13 cellular contexts compared by ENCODE assay signal in genomic region chr7:3154317-3154716, GRCh38.
"Had no signal": no experiment of that assay in that cellular context is flagged by ENCODE, and none has a peak within 500 bp of the region (broad histone marks: within the 10 kb centered on the region; RNA-seq: fewer than 3 reads in every experiment).

No MANE protein-coding gene starts in this region.

- H3K79me2 ChIP-seq: parathyroid adenoma had no signal

- H3K4me3 ChIP-seq: cardiac muscle cell, esophagus muscularis mucosa, gastroesophageal sphincter, heart left ventricle, mucosa of descending colon, testis had no signal

- H3K27me3 ChIP-seq: cardiac muscle cell, testis had no signal

- H3K9ac ChIP-seq: parathyroid adenoma had no signal

- H3K27ac ChIP-seq: cardiac muscle cell, esophagus muscularis mucosa, gastroesophageal sphincter, heart left ventricle, parathyroid adenoma, testis had no signal

- H3K9me3 Mint-ChIP-seq: activated naive CD4-positive, alpha-beta T cell treated with anti-CD3 and anti-CD28 coated beads, Interleukin-2, amount 50 U/mL, for 24 hours; activated T-cell treated with anti-CD3 and anti-CD28 coated beads, Interleukin-2, amount 50 U/mL, for 4 hours; naive B cell had no signal

- DNase-seq: heart left ventricle, left ventricle myocardium superior had no signal

- H3K36me3 Mint-ChIP-seq: activated naive CD4-positive, alpha-beta T cell treated with anti-CD3 and anti-CD28 coated beads, Interleukin-2, amount 50 U/mL, for 24 hours; naive B cell had no signal

- H3K27ac Mint-ChIP-seq: T-helper 1 cell treated with Interleukin-12 subunit alpha and Interleukin-12 subunit beta and Interleukin-4 antibody, amounts not matched to agents 30 μg/mL and 1 μg/mL, for 36 hours; type B pancreatic cell had no signal

- H3K36me3 ChIP-seq: cardiac muscle cell, esophagus muscularis mucosa, gastroesophageal sphincter, heart left ventricle had no signal

- ATAC-seq: gastroesophageal sphincter, heart left ventricle, left ventricle myocardium superior had no signal

- H3K4me1 ChIP-seq: esophagus muscularis mucosa, gastroesophageal sphincter, heart left ventricle, parathyroid adenoma, testis had no signal

- H3K4me3 Mint-ChIP-seq: activated naive CD4-positive, alpha-beta T cell treated with anti-CD3 and anti-CD28 coated beads, Interleukin-2, amount 50 U/mL, for 24 hours; activated T-cell treated with anti-CD3 and anti-CD28 coated beads, Interleukin-2, amount 50 U/mL, for 4 hours; naive B cell; T-helper 1 cell treated with Interleukin-12 subunit alpha and Interleukin-12 subunit beta and Interleukin-4 antibody, amounts not matched to agents 30 μg/mL and 1 μg/mL, for 36 hours; type B pancreatic cell had no signal

- H3K9me3 ChIP-seq: heart left ventricle, mucosa of descending colon, testis had no signal

- H3K27me3 Mint-ChIP-seq: activated naive CD4-positive, alpha-beta T cell treated with anti-CD3 and anti-CD28 coated beads, Interleukin-2, amount 50 U/mL, for 24 hours had no signal
